In genomic region chr7:145915679-145916078, GRCh38 we compare ENCODE assay signal across 30 cellular contexts.
"Had no signal": no experiment of that assay in that cellular context is flagged by ENCODE, and none has a peak within 500 bp of the region (broad histone marks: within the 10 kb centered on the region; RNA-seq: fewer than 3 reads in every experiment).

No MANE protein-coding gene starts in this region.

- H3K27ac ChIP-seq: left lung, neutrophil, stomach, tibial artery had no signal

- H3K27me3 ChIP-seq: left lung, neutrophil, stomach, tibial artery had no signal

- H3K4me2 ChIP-seq: smooth muscle cell had no signal

- H3K9me3 Mint-ChIP-seq: endodermal cell had no signal

- H3K36me3 Mint-ChIP-seq: activated naive CD4-positive, alpha-beta T cell treated with anti-CD3 and anti-CD28 coated beads, Interleukin-2, amount 50 U/mL, for 24 hours; stimulated activated naive B cell treated with anti-CD40 and anti-IgM and Interleukin-4, amounts not matched to agents 10 μg/mL and 1 μg/mL and 100 μg/mL, for 72 hours; T-cell had no signal

- FAIRE-seq: bronchial epithelial cell, frontal cortex, islet of Langerhans had no signal

- H3K27ac Mint-ChIP-seq: activated B cell treated with CpG ODN at 0.5 μM for 24 hours; activated CD8-positive, alpha-beta T cell treated with anti-CD3 and anti-CD28 coated beads for 36 hours; activated naive CD4-positive, alpha-beta T cell treated with anti-CD3 and anti-CD28 coated beads, Interleukin-2, amount 50 U/mL, for 24 hours; activated naive CD8-positive, alpha-beta T cell treated with anti-CD3 and anti-CD28 coated beads, Interleukin-2, amount 50 U/mL, for 24 hours; activated T-helper 17 cell treated with anti-CD3 and anti-CD28 coated beads, Interleukin-2, amount 50 U/mL, for 72 hours; dendritic cell treated with granulocyte-macrophage colony-stimulating factor and Interleukin-4, amounts not matched to agents 40 ng/mL and 50 ng/mL, for 4 days; endodermal cell; natural killer cell treated with Interleukin-12 subunit alpha and Interleukin-12 subunit beta and Interleukin-15 and Interleukin-18, amount 100 ng/mL, for 72 hours; progenitor cell of endocrine pancreas; stimulated activated naive B cell treated with anti-CD40 and anti-IgM and Interleukin-4, amounts not matched to agents 10 μg/mL and 1 μg/mL and 100 μg/mL, for 72 hours; T-cell; T-helper 2 cell treated with Interferon-gamma antibody and Interleukin-4, amounts not matched to agents 5 μg/mL and 100 μg/mL, for 36 hours had no signal

- ATAC-seq: activated CD8-positive, alpha-beta T cell treated with anti-CD3 and anti-CD28 coated beads for 36 hours; activated naive CD8-positive, alpha-beta T cell treated with anti-CD3 and anti-CD28 coated beads, Interleukin-2, amount 50 U/mL, for 24 hours; activated T-cell treated with anti-CD3 and anti-CD28 coated beads, Interleukin-2, amount 50 U/mL, for 4 hours; activated T-helper 17 cell treated with anti-CD3 and anti-CD28 coated beads, Interleukin-2, amount 50 U/mL, for 72 hours; left lung; mucosa of descending colon; natural killer cell treated with Interleukin-12 subunit alpha and Interleukin-12 subunit beta and Interleukin-15 and Interleukin-18, amount 100 ng/mL, for 72 hours; stimulated activated naive B cell treated with anti-CD40 and anti-IgM and Interleukin-4, amounts not matched to agents 10 μg/mL and 1 μg/mL and 100 μg/mL, for 72 hours; T-cell had no signal

- DNase-seq: activated B cell treated with CpG ODN at 0.5 μM for 24 hours; activated CD4-positive, alpha-beta T cell treated with anti-CD3 and anti-CD28 coated beads, Interleukin-2, amount 50 U/mL, for 1 hour; activated CD8-positive, alpha-beta T cell treated with anti-CD3 and anti-CD28 coated beads for 36 hours; activated gamma-delta T cell treated with Interleukin-2 at 50 U/mL for 16 hours; activated naive CD8-positive, alpha-beta T cell treated with anti-CD3 and anti-CD28 coated beads, Interleukin-2, amount 50 U/mL, for 24 hours; activated T-cell treated with anti-CD3 and anti-CD28 coated beads, Interleukin-2, amount 50 U/mL, for 4 hours; amygdala; endodermal cell; left lung; mucosa of descending colon; retina; stimulated activated CD4-positive, alpha-beta T cell treated with anti-CD3 and anti-CD28 coated beads, Interleukin-15, amount 100 ng/mL, for 24 hours; stimulated activated CD4-positive, alpha-beta T cell treated with anti-CD3 and anti-CD28 coated beads, Interleukin-2, amount 100 ng/mL, for 24 hours; stimulated activated naive B cell treated with anti-CD40 and anti-IgM and Interleukin-4, amounts not matched to agents 10 μg/mL and 1 μg/mL and 100 μg/mL, for 72 hours; stomach; T-cell; tibial artery had no signal

- H3K4me3 ChIP-seq: left lung, lung, mucosa of descending colon, smooth muscle cell, stomach, tibial artery had no signal

- H3K4me3 Mint-ChIP-seq: activated B cell treated with CpG ODN at 0.5 μM for 24 hours; activated CD8-positive, alpha-beta T cell treated with anti-CD3 and anti-CD28 coated beads for 36 hours; activated naive CD4-positive, alpha-beta T cell treated with anti-CD3 and anti-CD28 coated beads, Interleukin-2, amount 50 U/mL, for 24 hours; activated naive CD8-positive, alpha-beta T cell treated with anti-CD3 and anti-CD28 coated beads, Interleukin-2, amount 50 U/mL, for 24 hours; activated T-cell treated with anti-CD3 and anti-CD28 coated beads, Interleukin-2, amount 50 U/mL, for 4 hours; activated T-helper 17 cell treated with anti-CD3 and anti-CD28 coated beads, Interleukin-2, amount 50 U/mL, for 72 hours; central memory CD8-positive, alpha-beta T cell; dendritic cell treated with granulocyte-macrophage colony-stimulating factor and Interleukin-4, amounts not matched to agents 40 ng/mL and 50 ng/mL, for 4 days; endodermal cell; natural killer cell treated with Interleukin-12 subunit alpha and Interleukin-12 subunit beta and Interleukin-15 and Interleukin-18, amount 100 ng/mL, for 72 hours; stimulated activated naive B cell treated with anti-CD40 and anti-IgM and Interleukin-4, amounts not matched to agents 10 μg/mL and 1 μg/mL and 100 μg/mL, for 72 hours; T-cell; T-helper 2 cell treated with Interferon-gamma antibody and Interleukin-4, amounts not matched to agents 5 μg/mL and 100 μg/mL, for 36 hours had no signal

- H3K36me3 ChIP-seq: left lung, neutrophil, stomach, tibial artery had no signal

- H3K4me1 ChIP-seq: left lung, stomach, tibial artery had no signal

- H3K4me1 Mint-ChIP-seq: activated B cell treated with CpG ODN at 0.5 μM for 24 hours; activated naive CD4-positive, alpha-beta T cell treated with anti-CD3 and anti-CD28 coated beads, Interleukin-2, amount 50 U/mL, for 24 hours; activated naive CD8-positive, alpha-beta T cell treated with anti-CD3 and anti-CD28 coated beads, Interleukin-2, amount 50 U/mL, for 24 hours; activated T-helper 17 cell treated with anti-CD3 and anti-CD28 coated beads, Interleukin-2, amount 50 U/mL, for 72 hours; central memory CD8-positive, alpha-beta T cell; endodermal cell; T-cell had no signal

- H3K27me3 Mint-ChIP-seq: activated B cell treated with CpG ODN at 0.5 μM for 24 hours; activated CD8-positive, alpha-beta T cell treated with anti-CD3 and anti-CD28 coated beads for 36 hours; activated naive CD4-positive, alpha-beta T cell treated with anti-CD3 and anti-CD28 coated beads, Interleukin-2, amount 50 U/mL, for 24 hours; activated naive CD8-positive, alpha-beta T cell treated with anti-CD3 and anti-CD28 coated beads, Interleukin-2, amount 50 U/mL, for 24 hours; activated T-helper 17 cell treated with anti-CD3 and anti-CD28 coated beads, Interleukin-2, amount 50 U/mL, for 72 hours; central memory CD8-positive, alpha-beta T cell; dendritic cell treated with granulocyte-macrophage colony-stimulating factor and Interleukin-4, amounts not matched to agents 40 ng/mL and 50 ng/mL, for 4 days; natural killer cell treated with Interleukin-12 subunit alpha and Interleukin-12 subunit beta and Interleukin-15 and Interleukin-18, amount 100 ng/mL, for 72 hours; progenitor cell of endocrine pancreas; stimulated activated naive B cell treated with anti-CD40 and anti-IgM and Interleukin-4, amounts not matched to agents 10 μg/mL and 1 μg/mL and 100 μg/mL, for 72 hours; T-cell had no signal
